In the genomic region with DNA sequence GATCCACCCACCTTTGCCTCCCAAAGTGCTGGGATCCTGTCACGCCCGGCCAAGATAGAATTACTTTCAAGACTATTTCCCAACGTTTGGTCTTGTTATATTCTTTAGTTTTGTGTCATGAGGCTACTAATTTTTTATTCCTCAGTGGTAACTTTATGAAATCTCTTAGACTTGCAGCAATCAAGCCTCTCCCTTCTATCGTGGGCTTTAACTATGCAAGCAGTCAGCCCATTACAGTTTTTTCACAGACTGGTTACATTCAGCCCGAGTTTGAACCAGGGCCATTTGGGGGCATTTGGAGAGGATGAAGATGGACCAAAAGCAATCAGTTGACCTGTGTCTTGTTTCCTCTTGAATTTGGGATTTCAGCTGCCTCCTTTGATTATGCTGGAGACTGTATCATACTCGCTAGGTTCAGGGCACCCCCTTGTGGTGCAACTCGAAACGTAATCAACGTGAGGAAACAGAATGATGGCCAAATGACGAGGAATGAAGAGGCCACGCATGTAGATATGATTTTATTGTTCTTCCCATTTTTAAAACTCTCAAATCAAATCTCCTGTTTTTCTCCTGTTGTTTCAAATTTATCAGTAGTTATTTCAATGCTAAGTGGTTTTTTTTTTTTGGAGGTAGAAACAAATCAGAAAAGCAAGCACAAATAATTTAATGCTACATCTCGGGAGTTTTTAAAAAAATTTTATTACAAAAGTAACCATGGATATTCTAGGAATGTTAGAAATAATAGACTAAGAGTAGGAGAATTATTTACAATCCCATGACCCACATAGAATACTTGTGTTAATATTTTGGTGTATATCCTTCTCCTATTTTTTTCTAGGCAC, we compare ENCODE assay signal across 7 cellular contexts.
DNase-seq lines count a peak whose midpoint lies in the region; ATAC-seq, FAIRE-seq and TF ChIP-seq lines count a peak whose summit lies in the region.

No MANE protein-coding gene starts in this region.

- H3K79me2 ChIP-seq in endothelial cell of umbilical vein (ENCODE audit: control insufficient read depth, insufficient read depth, low read length): no peaks in the 10 kb centered on the region

- no peaks in the 10 kb centered on the region for H3K4me1 Mint-ChIP-seq in natural killer cell treated with Interleukin-12 subunit alpha and Interleukin-12 subunit beta and Interleukin-15 and Interleukin-18, amount 100 ng/mL, for 72 hours (ENCODE audit: low read depth in 2 of 2)

- H3K27me3 ChIP-seq in endothelial cell of umbilical vein (ENCODE audit: control insufficient read depth in 2 of 2, insufficient read depth in 2 of 2, low read length in 2 of 2): no peaks in the 10 kb centered on the region

- H3K4me1 ChIP-seq in endothelial cell of umbilical vein (ENCODE audit: control insufficient read depth, extremely low read depth, insufficient read depth, low read length): no peaks in the 10 kb centered on the region
- H3K4me1 ChIP-seq in mucosa of descending colon (ENCODE audit: low read depth): no peaks in the 10 kb centered on the region

- no peak overlapping the region for H3K9ac ChIP-seq in endothelial cell of umbilical vein (replicated peaks; ENCODE audit: extremely low read depth, insufficient read depth, low read length)

- peak; percentile 31 to 39 for TF ChIP-seq CTCF in endothelial cell of umbilical vein (IDR thresholded peaks at IDR 0.05; ENCODE audit: extremely low read depth in 1 of 2, insufficient read depth in 1 of 2, low read depth in 1 of 2, low read length in 2 of 2)
- TF ChIP-seq CTCF in mucosa of descending colon (IDR thresholded peaks at IDR 0.05): no peak

- POLR2A ChIA-PET in endothelial cell of umbilical vein (lab: Charles Lee): no interaction called here

- intact Hi-C loops in endothelial cell of umbilical vein (cut with micrococcal nuclease) (loop anchor here (1.0 to 2.0 kb wide), 3 partner anchors 142 to 1202 kb away; no protein-coding TSS in a partner anchor), mucosa of descending colon (cut with DNase I, micrococcal nuclease) (loop anchor here in 1 of 2 donors (10.0 kb wide), 1 partner anchor 366 kb away; no protein-coding TSS in a partner anchor)

- ATAC-seq in GM21367 (IDR thresholded peaks at IDR 0.05; ENCODE audit: unreplicated experiment): peak; percentile 58
- ATAC-seq in mucosa of descending colon: peak; percentile 81
- ATAC-seq in natural killer cell treated with Interleukin-12 subunit alpha and Interleukin-12 subunit beta and Interleukin-15 and Interleukin-18, amount 100 ng/mL, for 72 hours: no peak

- H3K4me2 ChIP-seq in endothelial cell of umbilical vein (ENCODE audit: insufficient read depth, low read length): no peak overlapping the region

- no peak for TF ChIP-seq EP300 in Ishikawa (IDR thresholded peaks at IDR 0.05; ENCODE audit: borderline replicate concordance)

- dilution Hi-C loops in endothelial cell of umbilical vein (cut with MboI; ENCODE audit: extremely low pct_ligation_motif_present, low sequenced_read_pairs): no loop called here

- peak; percentile 38 for FAIRE-seq in endothelial cell of umbilical vein (lab: Jason Lieb, UNC)

- peak; percentile 93 for TF ChIP-seq RAD21 in Ishikawa (IDR thresholded peaks at IDR 0.05; ENCODE audit: low read depth)

- BruUV-seq in endothelial cell of umbilical vein (replicated peaks; lab: Mats Ljungman, UMichigan): no TSS peak

- H3K9me3 ChIP-seq in endothelial cell of umbilical vein (replicated peaks; ENCODE audit: control insufficient read depth, insufficient read depth, low read length) (no peaks in the 10 kb centered on the region), mucosa of descending colon (no peaks in the 10 kb centered on the region)

- no peak overlapping the region for H2AFZ ChIP-seq in endothelial cell of umbilical vein (ENCODE audit: low read depth, low read length)

- no peaks in the 10 kb centered on the region for H3K36me3 Mint-ChIP-seq in natural killer cell treated with Interleukin-12 subunit alpha and Interleukin-12 subunit beta and Interleukin-15 and Interleukin-18, amount 100 ng/mL, for 72 hours

- TF ChIP-seq POLR2A in endothelial cell of umbilical vein (IDR thresholded peaks at IDR 0.05; ENCODE audit: low read depth, low read length): no peak

- H3K27me3 Mint-ChIP-seq in natural killer cell treated with Interleukin-12 subunit alpha and Interleukin-12 subunit beta and Interleukin-15 and Interleukin-18, amount 100 ng/mL, for 72 hours: peaks cover 0 to 9% of the 10 kb centered on the region in 2 donors

- no peaks in the 10 kb centered on the region for H4K20me1 ChIP-seq in endothelial cell of umbilical vein (replicated peaks; ENCODE audit: control insufficient read depth, extremely low read depth, insufficient read depth, low read length)

- H3K4me3 Mint-ChIP-seq in natural killer cell treated with Interleukin-12 subunit alpha and Interleukin-12 subunit beta and Interleukin-15 and Interleukin-18, amount 100 ng/mL, for 72 hours: no peak overlapping the region

- H3K4me3 ChIP-seq in endothelial cell of umbilical vein (replicated peaks in 1 of 3; ENCODE audit: insufficient read depth in 1 of 3, low read depth in 1 of 3, low read length in 3 of 3) (no peak overlapping the region), mucosa of descending colon (no peak overlapping the region)

- CTCF ChIA-PET in endothelial cell of umbilical vein (lab: Charles Lee): interaction anchor here (0.9 to 2.3 kb wide), 6 partner anchors 23 to 1202 kb away, joined by 3 to 12 read pairs (median 7); no protein-coding TSS in a partner anchor

- no peaks in the 10 kb centered on the region for H3K9me1 ChIP-seq in endothelial cell of umbilical vein (replicated peaks; ENCODE audit: control insufficient read depth, extremely low read depth, insufficient read depth, low read length)

- peak; percentile 36 for DNase-seq in GDM1 (lab: John Stamatoyannopoulos, UW)
- DNase-seq in SK-N-DZ (ENCODE audit: low spot score): peak; percentile 11
- DNase-seq in endothelial cell of umbilical vein (ENCODE audit: low read depth, low spot score): peak; percentile 10
- DNase-seq in mucosa of descending colon: peak in 2 of 3 donors; percentile 65 to 91
- no peak for DNase-seq in natural killer cell treated with Interleukin-12 subunit alpha and Interleukin-12 subunit beta and Interleukin-15 and Interleukin-18, amount 100 ng/mL, for 72 hours (ENCODE audit: low spot score)

- no peak overlapping the region for H3K27ac Mint-ChIP-seq in natural killer cell treated with Interleukin-12 subunit alpha and Interleukin-12 subunit beta and Interleukin-15 and Interleukin-18, amount 100 ng/mL, for 72 hours

- H3K9me3 Mint-ChIP-seq in natural killer cell treated with Interleukin-12 subunit alpha and Interleukin-12 subunit beta and Interleukin-15 and Interleukin-18, amount 100 ng/mL, for 72 hours: no peaks in the 10 kb centered on the region

- no peak overlapping the region for H3K27ac ChIP-seq in endothelial cell of umbilical vein (ENCODE audit: insufficient read depth, low read depth, low read length)

- H3K36me3 ChIP-seq in endothelial cell of umbilical vein (ENCODE audit: control insufficient read depth in 2 of 2, extremely low read depth in 1 of 2, insufficient read depth in 2 of 2, low read length in 2 of 2) (no peaks in the 10 kb centered on the region), mucosa of descending colon (ENCODE audit: low read depth) (no peaks in the 10 kb centered on the region)

TF ChIP-seq in Ishikawa, 13 proteins besides CTCF, POLR2A, EP300 and RAD21 (continues in another document):
- TF ChIP-seq YY1 (IDR thresholded peaks at IDR 0.05; ENCODE audit: low read depth) (no peak), EGR1 (IDR thresholded peaks at IDR 0.05) (no peak), FOXM1 (IDR thresholded peaks at IDR 0.05; ENCODE audit: borderline replicate concordance, low read depth) (no peak), CEBPB (IDR thresholded peaks at IDR 0.05) (no peak), TAF1 (IDR thresholded peaks at IDR 0.05; ENCODE audit: low read depth) (no peak), CREB1 (IDR thresholded peaks at IDR 0.05; ENCODE audit: low read depth) (no peak), TCF12 (IDR thresholded peaks at IDR 0.05; ENCODE audit: low read depth) (no peak), NFIC (IDR thresholded peaks at IDR 0.05) (no peak)
- TF ChIP-seq, protein P1, sequence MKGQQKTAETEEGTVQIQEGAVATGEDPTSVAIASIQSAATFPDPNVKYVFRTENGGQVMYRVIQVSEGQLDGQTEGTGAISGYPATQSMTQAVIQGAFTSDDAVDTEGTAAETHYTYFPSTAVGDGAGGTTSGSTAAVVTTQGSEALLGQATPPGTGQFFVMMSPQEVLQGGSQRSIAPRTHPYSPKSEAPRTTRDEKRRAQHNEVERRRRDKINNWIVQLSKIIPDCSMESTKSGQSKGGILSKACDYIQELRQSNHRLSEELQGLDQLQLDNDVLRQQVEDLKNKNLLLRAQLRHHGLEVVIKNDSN (IDR thresholded peaks at IDR 0.05): no peak
- TF ChIP-seq, protein P2, sequence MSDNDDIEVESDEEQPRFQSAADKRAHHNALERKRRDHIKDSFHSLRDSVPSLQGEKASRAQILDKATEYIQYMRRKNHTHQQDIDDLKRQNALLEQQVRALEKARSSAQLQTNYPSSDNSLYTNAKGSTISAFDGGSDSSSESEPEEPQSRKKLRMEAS (IDR thresholded peaks at IDR 0.05): no peak

TF ChIP-seq in endothelial cell of umbilical vein, 7 proteins besides CTCF, POLR2A, EP300 and RAD21:
- TF ChIP-seq GATA2 (IDR thresholded peaks at IDR 0.05; ENCODE audit: insufficient read depth, insufficient read length, low read depth, low read length) (no peak), POLR2AphosphoS5 (IDR thresholded peaks at IDR 0.05; ENCODE audit: insufficient read depth, low read depth, low read length) (no peak), JUN (IDR thresholded peaks at IDR 0.05; ENCODE audit: borderline replicate concordance, insufficient read depth, insufficient read length, low read depth) (no peak), MYC (IDR thresholded peaks at IDR 0.05; ENCODE audit: low read depth, low read length) (no peak), EZH2 (IDR thresholded peaks at IDR 0.05; ENCODE audit: borderline replicate concordance, low read depth, low read length, severe bottlenecking) (no peak), FOS (IDR thresholded peaks at IDR 0.05; ENCODE audit: borderline replicate concordance, insufficient read depth, low read length) (no peak)
- TF ChIP-seq, protein P2 (IDR thresholded peaks at IDR 0.05; ENCODE audit: insufficient read depth, insufficient read length): no peak

Comparison
In these comparisons a context has a peak if more than half of its experiments do, and no peak if none do; other contexts are left out.
1. ATAC-seq: peak in GM21367 (single experiment) and mucosa of descending colon (single experiment); none in natural killer cell treated with Interleukin-12 subunit alpha and Interleukin-12 subunit beta and Interleukin-15 and Interleukin-18, amount 100 ng/mL, for 72 hours (0 of 2).